ENCODE assay signal across 1 cellular context in genomic region chr2:102044967-102045489, GRCh38.
TF ChIP-seq lines count a peak whose summit lies in the region.

No MANE protein-coding gene starts in this region.

TF ChIP-seq in HepG2, 621 proteins besides CTCF, POLR2A, EP300 and RAD21 (continued from another document):
- TF ChIP-seq MLXIP (CRISPR knock-in tag; IDR thresholded peaks at IDR 0.05; ENCODE audit: borderline replicate concordance) (no peak), TFDP1 (CRISPR knock-in tag; IDR thresholded peaks at IDR 0.05; ENCODE audit: borderline replicate concordance) (no peak), NR2F6 (IDR thresholded peaks at IDR 0.05) (no peak), NR2F6 (CRISPR knock-in tag; IDR thresholded peaks at IDR 0.05) (no peak), ZNF354B (CRISPR knock-in tag; IDR thresholded peaks at IDR 0.05) (no peak), SIN3B (IDR thresholded peaks at IDR 0.05; ENCODE audit: low read length) (no peak), TBX2 (CRISPR knock-in tag; IDR thresholded peaks at IDR 0.05; ENCODE audit: borderline replicate concordance) (no peak), ZBED4 (CRISPR knock-in tag; IDR thresholded peaks at IDR 0.05; ENCODE audit: borderline replicate concordance) (no peak), RBFOX2 (IDR thresholded peaks at IDR 0.05; ENCODE audit: low read depth, low read length) (0 out of 2 replicates have a peak, but pooled peaks have one; percentile 35), ZNF530 (CRISPR knock-in tag; IDR thresholded peaks at IDR 0.05; ENCODE audit: low read depth) (no peak), STAG1 (CRISPR knock-in tag; IDR thresholded peaks at IDR 0.05) (no peak), HHEX (CRISPR knock-in tag; IDR thresholded peaks at IDR 0.05) (no peak), NR2F2 (IDR thresholded peaks at IDR 0.05; ENCODE audit: borderline replicate concordance, low read depth) (no peak)
TF ChIP-seq in HepG2: peak in this region for 2.
